Comparison of ENCODE assay signal across 8 cellular contexts in genomic region chr10:987906-988666, GRCh38. TPM values are rescaled to one million over a fixed set of nuclear protein-coding genes. Genes with fewer than 3 reads are reported as not detected.
DNase-seq lines count a peak whose midpoint lies in the region; ATAC-seq, FAIRE-seq and TF ChIP-seq lines count a peak whose summit lies in the region.

TSS of gene GTPBP4 (plus strand) at chr10:988434. CDS start at chr10:988480, 46 bp downstream.

- peaks cover 8% of the 10 kb centered on the region for H3K36me3 ChIP-seq in left ventricle myocardium inferior

- H3K27ac Mint-ChIP-seq in progenitor cell of endocrine pancreas: peak within 1 kb of the TSS; percentile 97

- no peaks in the 10 kb centered on the region for H3K9me3 Mint-ChIP-seq in progenitor cell of endocrine pancreas (ENCODE audit: low read depth)

- H3K27me3 Mint-ChIP-seq in progenitor cell of endocrine pancreas: no peaks in the 10 kb centered on the region

- peak; percentile 97 for FAIRE-seq in GM12892 (lab: Jason Lieb, UNC)

- intact Hi-C loops in T-helper 1 cell treated with Interleukin-12 subunit alpha and Interleukin-12 subunit beta and Interleukin-4 antibody, amounts not matched to agents 30 ng/mL and 1 ng/mL, for 36 hours (cut with micrococcal nuclease): loop anchor here (1.0 to 2.0 kb wide), 7 partner anchors 55 to 853 kb away; partner anchors contain the start of genes IDI1, LARP4B, WDR37 and ZMYND11
- intact Hi-C loops in left ventricle myocardium inferior (cut with micrococcal nuclease): no loop called here

- peak within 1 kb of the TSS; percentile 96 for H3K27ac ChIP-seq in left ventricle myocardium inferior (replicated peaks)

- peak; percentile 91 for ATAC-seq in HG02840 (IDR thresholded peaks at IDR 0.05; ENCODE audit: low FRiP score, unreplicated experiment)

- H3K4me3 Mint-ChIP-seq in progenitor cell of endocrine pancreas (ENCODE audit: low read depth): peak within 1 kb of the TSS; percentile 91

- peak within 1 kb of the TSS; percentile 92 for H3K4me3 ChIP-seq in left ventricle myocardium inferior

- peak; percentile 88; the same call in 1 of the 2 replicates for TF ChIP-seq POLR2A in GM12892 (IDR thresholded peaks at IDR 0.05; ENCODE audit: low read depth, low read length)

- peak; percentile 99 for DNase-seq in GM12892 (ENCODE audit: insufficient read length)
- peak; percentile 96 for DNase-seq in NCI-H1436 (lab: John Stamatoyannopoulos, UW)
- DNase-seq in amniotic stem cell (lab: John Stamatoyannopoulos, UW): peak; percentile 98
- DNase-seq in left ventricle myocardium inferior: peak; percentile 99
- DNase-seq in progenitor cell of endocrine pancreas (ENCODE audit: low spot score, unreplicated experiment): peak; percentile 86
- peak; percentile 99 for DNase-seq in ureter (ENCODE audit: low spot score)

- H3K36me3 Mint-ChIP-seq in progenitor cell of endocrine pancreas (ENCODE audit: insufficient read depth): peaks cover 3% of the 10 kb centered on the region

- no peak for TF ChIP-seq CTCF in left ventricle myocardium inferior (IDR thresholded peaks at IDR 0.05; ENCODE audit: borderline replicate concordance)
- TF ChIP-seq CTCF in progenitor cell of endocrine pancreas (IDR thresholded peaks at IDR 0.05; ENCODE audit: unreplicated experiment): no peak

- H3K27me3 ChIP-seq in left ventricle myocardium inferior (ENCODE audit: low read depth): no peaks in the 10 kb centered on the region

- peaks cover 58% of the 10 kb centered on the region for H3K4me1 ChIP-seq in left ventricle myocardium inferior

- H3K4me1 Mint-ChIP-seq in progenitor cell of endocrine pancreas (ENCODE audit: low read depth): peaks cover 54% of the 10 kb centered on the region

- no peaks in the 10 kb centered on the region for H3K9me3 ChIP-seq in left ventricle myocardium inferior (replicated peaks)

RNA-seq across cellular contexts. Expression of gene GTPBP4, which starts in this region (rescaled TPM):
- polyA plus RNA-seq in GM12892 (2012; ENCODE audit: missing spikeins): 68.4 TPM
- total RNA-seq in T-helper 1 cell treated with Interleukin-12 subunit alpha and Interleukin-12 subunit beta and Interleukin-4 antibody, amounts not matched to agents 30 ng/mL and 1 ng/mL, for 36 hours: 83.4 and 83.7 TPM in 2 replicates
- 33.8 TPM for total RNA-seq in left ventricle myocardium inferior
- total RNA-seq in progenitor cell of endocrine pancreas: 53.2 and 57.9 TPM in 2 replicates
- total RNA-seq in ureter: 53.5 TPM

Comparison
In these comparisons a context has a peak if more than half of its experiments do, and no peak if none do; other contexts are left out.
1. Peak in every context shown above with its lines: DNase-seq, ATAC-seq, H3K4me3 ChIP-seq and H3K27ac ChIP-seq.